ENCODE assay signal across 8 cellular contexts in the genomic region with DNA sequence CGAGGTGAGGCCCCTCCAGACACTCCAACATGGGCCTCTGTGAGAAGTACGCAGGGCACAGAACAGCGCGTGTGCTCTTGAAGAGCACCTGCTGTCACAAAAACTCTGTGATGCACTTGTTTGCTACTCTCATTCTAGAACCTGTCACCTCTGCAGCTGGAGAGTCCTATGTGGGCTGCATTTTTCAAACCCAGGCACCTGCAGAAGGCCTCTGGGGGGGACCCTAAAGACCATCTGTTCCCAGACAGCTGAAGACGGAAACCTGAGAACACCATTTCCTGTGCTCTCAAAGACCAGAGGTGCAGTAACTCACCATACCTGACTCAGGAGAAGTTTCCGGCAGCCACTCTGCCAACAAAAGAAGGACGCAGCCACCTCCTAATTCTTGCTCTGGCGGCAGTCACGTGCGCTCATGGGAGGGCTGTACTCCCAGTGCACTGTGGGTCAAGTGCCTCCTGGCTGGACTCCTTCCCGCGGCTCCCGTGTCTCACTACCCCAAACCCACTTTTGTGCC. TPM values are rescaled to one million over a fixed set of nuclear protein-coding genes. Genes with fewer than 3 reads are reported as not detected.
DNase-seq lines count a peak whose midpoint lies in the region; ATAC-seq and TF ChIP-seq lines count a peak whose summit lies in the region.

No MANE protein-coding gene starts in this region.

- H3K36me3 ChIP-seq in right atrium auricular region (no peaks in the 10 kb centered on the region), stomach smooth muscle (ENCODE audit: control insufficient read depth in 2 of 2, insufficient read depth in 2 of 2, low read length in 2 of 2) (no peaks in the 10 kb centered on the region)

- H3K27ac Mint-ChIP-seq in chondrocyte (ENCODE audit: unreplicated experiment): no peak overlapping the region

- no peak overlapping the region for H3K4me3 ChIP-seq in right atrium auricular region
- peak overlapping the region; percentile 5 to 29 for H3K4me3 ChIP-seq in stomach smooth muscle (ENCODE audit: low read length in 2 of 2)

- peak overlapping the region; percentile 85 to 86 for H3K27ac ChIP-seq in right atrium auricular region
- peak overlapping the region; percentile 88 for H3K27ac ChIP-seq in stomach smooth muscle (ENCODE audit: low read length)

- no peaks in the 10 kb centered on the region for H3K9me3 Mint-ChIP-seq in chondrocyte (ENCODE audit: low read depth)

- H3K4me1 ChIP-seq in right atrium auricular region (peaks cover 0 to 87% of the 10 kb centered on the region in 2 donors), stomach smooth muscle (ENCODE audit: control insufficient read depth, insufficient read depth, low read length) (peaks cover 88% of the 10 kb centered on the region)

- no peak for TF ChIP-seq CTCF in right atrium auricular region (IDR thresholded peaks at IDR 0.05)
- no peak for TF ChIP-seq CTCF in chondrocyte (IDR thresholded peaks at IDR 0.05)

- H3K27me3 Mint-ChIP-seq in chondrocyte (ENCODE audit: low read depth): no peaks in the 10 kb centered on the region

- H3K9ac ChIP-seq in stomach smooth muscle (ENCODE audit: low read length in 2 of 2): peak overlapping the region; percentile 29 to 36

- H3K36me3 Mint-ChIP-seq in chondrocyte (ENCODE audit: low read depth): peaks cover 3% of the 10 kb centered on the region

- H3K27me3 ChIP-seq in right atrium auricular region: no peaks in the 10 kb centered on the region
- H3K27me3 ChIP-seq in stomach smooth muscle (ENCODE audit: control insufficient read depth in 1 of 2, insufficient read depth in 2 of 2, low read length in 2 of 2): no peaks in the 10 kb centered on the region

- DNase-seq in NCI-H2196 (lab: John Stamatoyannopoulos, UW; ENCODE audit: unreplicated experiment) (peak; percentile 84), activated T-cell treated with anti-CD3 and anti-CD28 coated beads for 24 hours (ENCODE audit: low read depth) (peak; percentile 28), right atrium auricular region (ENCODE audit: low spot score) (no peak), chondrocyte (ENCODE audit: low spot score) (no peak), SIG-M5 treated with dmso at 0.1 percent for 504 hours (lab: John Stamatoyannopoulos, UW; ENCODE audit: unreplicated experiment) (no peak), UCSD-AML1 (lab: John Stamatoyannopoulos, UW; ENCODE audit: unreplicated experiment) (no peak)

- no peak overlapping the region for H3K4me3 Mint-ChIP-seq in chondrocyte (ENCODE audit: unreplicated experiment)

- peaks cover 60% of the 10 kb centered on the region for H3K4me1 Mint-ChIP-seq in chondrocyte (ENCODE audit: low read depth)

- no peak for ATAC-seq in GM21576 (IDR thresholded peaks at IDR 0.05; ENCODE audit: unreplicated experiment)

- H3K9me3 ChIP-seq in right atrium auricular region: no peaks in the 10 kb centered on the region
- H3K9me3 ChIP-seq in stomach smooth muscle (ENCODE audit: control insufficient read depth in 2 of 2, low read length in 2 of 2): no peaks in the 10 kb centered on the region

RNA-seq across cellular contexts. Expression of a gene that starts 28.1 kb away (rescaled TPM):
- total RNA-seq in right atrium auricular region (10 to 100 TPM; 53.6 to 54.7 TPM), chondrocyte (53.5 to 65.5 TPM (median 57.7 TPM) in 3 replicates)

RNA-seq across cellular contexts. Expression of a gene that starts 35.8 kb away (rescaled TPM):
- total RNA-seq in right atrium auricular region (1 to 10 TPM; 4.5 to 7.3 TPM), chondrocyte (7.2 to 11.9 TPM (median 10.5 TPM) in 3 replicates)

RNA-seq across cellular contexts. Expression of a gene that starts 45.2 kb away (rescaled TPM):
- 1 to 10 TPM; 2.6 to 4.1 TPM for total RNA-seq in right atrium auricular region
- total RNA-seq in chondrocyte: 5.6 to 6.5 TPM (median 6.1 TPM) in 3 replicates

RNA-seq across cellular contexts. Expression of a gene that starts 46.3 kb away (rescaled TPM):
- 100 to 1,000 TPM; 368 to 648 TPM for total RNA-seq in right atrium auricular region
- total RNA-seq in chondrocyte: 202 to 224 TPM (median 204 TPM) in 3 replicates

Comparison
In these comparisons a context has a peak if more than half of its experiments do, and no peak if none do; other contexts are left out.
1. DNase-seq: peak in NCI-H2196 (single experiment) and activated T-cell treated with anti-CD3 and anti-CD28 coated beads for 24 hours (single experiment); none in right atrium auricular region (single experiment), chondrocyte (single experiment), SIG-M5 treated with dmso at 0.1 percent for 504 hours (single experiment) and UCSD-AML1 (single experiment).
2. H3K4me3 ChIP-seq: peak in stomach smooth muscle (2 of 2); none in right atrium auricular region (0 of 2).